8 cellular contexts compared by ENCODE assay signal in genomic region chr3:58306662-58307286, GRCh38. TPM values are rescaled to one million over a fixed set of nuclear protein-coding genes. Genes with fewer than 3 reads are reported as not detected.
DNase-seq lines count a peak whose midpoint lies in the region; ATAC-seq, FAIRE-seq and TF ChIP-seq lines count a peak whose summit lies in the region.

No MANE protein-coding gene starts in this region.

- H2AFZ ChIP-seq in GM12878 (ENCODE audit: control insufficient read depth, low read depth, low read length): peak overlapping the region; percentile 95

- WGBS in GM12878 (ENCODE audit: insufficient coverage, insufficient replicate concordance, low lambda C conversion rate, missing lambda C conversion rate): 1% methylated on average over 19 of the region's 19 CpGs
- 0 to 1% (median 1%) methylated on average over 19 of the region's 19 CpGs for WGBS in spleen, 5 donors

- peak overlapping the region; percentile 94 for H3K27ac ChIP-seq in RWPE1
- peak overlapping the region; percentile 94 for H3K27ac ChIP-seq in GM12878 (ENCODE audit: control insufficient read depth, insufficient read depth)
- peak overlapping the region; percentile 96 to 99 (median 97) for H3K27ac ChIP-seq in spleen

- H3K27me3 ChIP-seq in GM06990 (replicated peaks; ENCODE audit: control insufficient read depth, insufficient read depth, low read length) (no peaks in the 10 kb centered on the region), GM12878 (replicated peaks in 1 of 2; ENCODE audit: control insufficient read depth in 2 of 2, insufficient read depth in 2 of 2, low read length in 1 of 2) (no peaks in the 10 kb centered on the region), spleen (replicated peaks in 1 of 7) (no peaks in the 10 kb centered on the region)

- RAD21 ChIA-PET in GM12878 (lab: Charles Lee; ENCODE audit: unreplicated experiment): interaction anchor here (0.6 to 4.2 kb wide), 43 partner anchors 9 to 324 kb away, joined by 3 to 47 read pairs (median 6); partner anchors contain the start of genes ABHD6, FLNB, KCTD6 and PXK

- H3K36me3 ChIP-seq in GM06990 (ENCODE audit: control insufficient read depth, insufficient read depth, low read length): peaks cover 5% of the 10 kb centered on the region
- peaks cover 2 to 13% of the 10 kb centered on the region in 2 experiments for H3K36me3 ChIP-seq in GM12878 (ENCODE audit: control insufficient read depth in 2 of 2, insufficient read depth in 2 of 2, low read length in 1 of 2)
- peaks cover 6 to 31% (median 18%) of the 10 kb centered on the region in 6 donors for H3K36me3 ChIP-seq in spleen

- FAIRE-seq in GM12878 (lab: Jason Lieb, UNC): no peak

- TSS peak; percentile 77 for BruUV-seq in GM12878 (replicated peaks; lab: Mats Ljungman, UMichigan)

- no peaks in the 10 kb centered on the region; the same call in 2 of the 3 replicates for H3K9me3 ChIP-seq in GM12878 (replicated peaks; ENCODE audit: control insufficient read depth, insufficient read depth, low read length)
- H3K9me3 ChIP-seq in spleen: peaks cover 0 to 8% (median 3%) of the 10 kb centered on the region in 8 donors

- H4K20me1 ChIP-seq in GM12878 (ENCODE audit: control insufficient read depth, insufficient read depth): no peaks in the 10 kb centered on the region

- TF ChIP-seq CTCF in GM06990 (IDR thresholded peaks at IDR 0.05; ENCODE audit: insufficient read depth, low read length, poor library complexity, severe bottlenecking) (no peak), RWPE1 (conservative IDR thresholded peaks at IDR 0.05; ENCODE audit: low read depth) (no peak), GM12878 (IDR thresholded peaks at IDR 0.05 in 2 of 3, conservative IDR thresholded peaks at IDR 0.05 in 1 of 3; ENCODE audit: control insufficient read depth in 2 of 3, extremely low read depth in 1 of 3, insufficient read depth in 1 of 3, low read depth in 3 of 3, low read length in 3 of 3) (0 out of 6 replicates have a peak, but pooled peaks of 2 of the 3 experiments have one; percentile 2 to 16), spleen (IDR thresholded peaks at IDR 0.05 in 8 of 11, conservative IDR thresholded peaks at IDR 0.05 in 3 of 11) (peak in 2 of 11 experiments; percentile 15 to 20)

- no peak for TF ChIP-seq POLR2A in GM12878 (IDR thresholded peaks at IDR 0.05; ENCODE audit: low read depth, low read length)
- TF ChIP-seq POLR2A in spleen (IDR thresholded peaks at IDR 0.05): no peak
- TF ChIP-seq POLR2A in GM18505 (IDR thresholded peaks at IDR 0.05; ENCODE audit: borderline replicate concordance, extremely low read depth, insufficient read depth, insufficient read length): no peak

- TF ChIP-seq RAD21 in GM12878 (IDR thresholded peaks at IDR 0.05; ENCODE audit: insufficient read depth, low read depth, low read length): no peak

- intact Hi-C loops in GM12878 (cut with micrococcal nuclease; ENCODE audit: unreplicated experiment): loop anchor here (1.0 to 10.0 kb wide), 5 partner anchors 106 to 326 kb away; partner anchors contain the start of genes FLNB and KCTD6
- intact Hi-C loops in spleen (cut with DNase I; ENCODE audit: low total_unique reads): loop anchor here (10.0 kb wide), 1 partner anchor 302 kb away; the partner anchor contains the start of gene FLNB

- peak overlapping the region; percentile 84 for H3K9ac ChIP-seq in GM12878 (ENCODE audit: control insufficient read depth, insufficient read depth, low read length)

- CTCF ChIA-PET in RWPE1 (lab: Yijun Ruan, JAX) (interaction anchor here (0.6 to 2.5 kb wide), 14 partner anchors 11 to 194 kb away, joined by 3 to 8 read pairs (median 4); no protein-coding TSS in a partner anchor), GM12878 (lab: Yijun Ruan, JAX) (interaction anchor here (0.6 to 15.5 kb wide), 92 partner anchors 9 to 439 kb away, joined by 3 to 503 read pairs (median 5); partner anchors contain the start of genes ABHD6, ACOX2, KCTD6 and PDHB)

- no peak for TF ChIP-seq EP300 in GM12878 (IDR thresholded peaks at IDR 0.05; ENCODE audit: borderline replicate concordance in 1 of 2, control insufficient read depth in 1 of 2, low read depth in 2 of 2, low read length in 2 of 2)

- POLR2A ChIA-PET in RWPE1 (lab: Yijun Ruan, JAX; ENCODE audit: low non-redundant PET): interaction anchor here (0.8 kb wide), 1 partner anchor 27 kb away, joined by 3 read pairs; no protein-coding TSS in a partner anchor
- POLR2A ChIA-PET in GM12878 (lab: Charles Lee): interaction anchor here (0.6 to 2.1 kb wide), 24 partner anchors 11 to 297 kb away, joined by 3 to 8 read pairs (median 4); partner anchors contain the start of gene PDHB

- H3K4me3 ChIP-seq in GM06990 (replicated peaks; ENCODE audit: low read depth, low read length) (peak overlapping the region; percentile 93), GM12878 (peak overlapping the region; percentile 74), spleen (peak overlapping the region; percentile 57 to 83 (median 72))

- SMC1A ChIA-PET in GM12878 (lab: Charles Lee; ENCODE audit: uncharacterized antibody, unreplicated experiment): interaction anchor here (0.8 to 4.5 kb wide), 34 partner anchors 11 to 324 kb away, joined by 3 to 39 read pairs (median 7); partner anchors contain the start of genes ABHD6, KCTD6 and PDHB

- peaks cover 34% of the 10 kb centered on the region for H3K79me2 ChIP-seq in GM12878 (ENCODE audit: control insufficient read depth, insufficient read depth, low read length)

- H3K4me2 ChIP-seq in GM12878 (ENCODE audit: control insufficient read depth, insufficient read depth): peak overlapping the region; percentile 92

- in situ Hi-C loops in GM12878 (cut with MboI): loop anchor here (5.0 kb wide), 1 partner anchor 321 kb away; no protein-coding TSS in a partner anchor

- peak; percentile 49 for DNase-seq in GM06990 (ENCODE audit: extremely low read depth, insufficient read length)
- peak; percentile 48 for DNase-seq in RWPE1 (ENCODE audit: low spot score)
- no peak for DNase-seq in GM12878 (ENCODE audit: low read depth, low spot score)
- peak; percentile 53 for DNase-seq in iPS-NIHi7 (ENCODE audit: extremely low spot score)
- peak; percentile 85 for DNase-seq in spleen

- H3K4me1 ChIP-seq in GM12878 (ENCODE audit: control insufficient read depth, insufficient read depth, low read length) (0 out of 2 replicates have a peak, but pooled peaks cover 2% of the 10 kb centered on the region), spleen (peaks cover 26 to 43% (median 33%) of the 10 kb centered on the region in 6 donors)

- ATAC-seq in HG02588 (IDR thresholded peaks at IDR 0.05; ENCODE audit: unreplicated experiment): peak; percentile 16
- ATAC-seq in GM12878: peak; percentile 73
- no peak for ATAC-seq in HG03139 (IDR thresholded peaks at IDR 0.05; ENCODE audit: unreplicated experiment)
- ATAC-seq in GM18505 (IDR thresholded peaks at IDR 0.05; ENCODE audit: unreplicated experiment): no peak

RNA-seq across cellular contexts. Expression of gene HTD2, which starts 0.5 kb away (rescaled TPM):
- total RNA-seq in GM12878 (2013; cell fraction: nucleolus; rRNA removed): 6.4 and 9.0 TPM in 2 replicates
- total RNA-seq in GM12878 (2014; rRNA removed) (5.8 and 6.8 TPM in 2 replicates), GM12878 (2014; rRNA removed; fragmentation: Illumina TruSeq; extraction: Trizol) (5.0 and 5.9 TPM in 2 replicates), GM12878 (2021) (7.1 and 7.2 TPM in 2 replicates), spleen (10 to 100 TPM in 3 of 7 donors, 1 to 10 TPM in 4; 6.4 to 20.0 (median 8.7) TPM)
- 3.9 TPM for polyA plus RNA-seq in GM12878 (2011; ENCODE audit: low read depth)
- polyA plus RNA-seq in GM12878 (2011; rRNA removed) (10.5 and 11.7 TPM in 2 replicates), GM12878 (2014; fragmentation: Illumina TruSeq; extraction: Trizol) (6.0 and 7.7 TPM in 2 replicates), GM12878 (2014; fragmentation: Nextera tagmentation; extraction: Ambion mirVana) (10 to 100 TPM; 13.5 to 15.9 TPM), GM12878 (2014; rRNA removed) (5.1 and 8.5 TPM in 2 replicates), GM12878 (2016; fragmentation: Nextera tagmentation; extraction: Ambion mirVana) (10 to 100 TPM; 24.1 to 24.7 TPM), spleen (1 to 10 TPM; 2.3 to 5.6 (median 3.6) TPM)
- polyA plus RNA-seq in GM12878 (2011; cell fraction: cytosol; rRNA removed): 5.0 and 8.9 TPM in 2 replicates
- 2.7 and 3.3 TPM in 2 replicates for polyA plus RNA-seq in GM12878 (2011; cell fraction: nucleus; rRNA removed)
- polyA plus RNA-seq in GM12878 (2012): 3.7 and 4.2 TPM in 2 replicates
- polyA minus RNA-seq in GM12878 (2011; rRNA and poly(A)+ RNA removed): 5.4 and 6.1 TPM in 2 replicates
- 2.7 and 3.1 TPM in 2 replicates for polyA minus RNA-seq in GM12878 (2011; cell fraction: cytosol; rRNA and poly(A)+ RNA removed)
- 0.77 and 0.97 TPM in 2 replicates for polyA minus RNA-seq in GM12878 (2011; cell fraction: nucleus; rRNA and poly(A)+ RNA removed)

RNA-seq across cellular contexts. Expression of gene RPP14, which starts 0.7 kb away (rescaled TPM):
- 19.5 and 21.7 TPM in 2 replicates for total RNA-seq in GM12878 (2013; cell fraction: nucleolus; rRNA removed)
- total RNA-seq in GM12878 (2014; rRNA removed) (9.3 and 12.6 TPM in 2 replicates), GM12878 (2014; rRNA removed; fragmentation: Illumina TruSeq; extraction: Trizol) (16.8 and 17.2 TPM in 2 replicates), GM12878 (2021) (12.2 and 14.5 TPM in 2 replicates), spleen (10 to 100 TPM; 13.3 to 21.3 (median 16.1) TPM)
- polyA plus RNA-seq in GM12878 (2011; ENCODE audit: low read depth): 6.3 TPM
- polyA plus RNA-seq in GM12878 (2011; rRNA removed) (21.2 and 23.5 TPM in 2 replicates), GM12878 (2014; fragmentation: Illumina TruSeq; extraction: Trizol) (11.7 and 15.1 TPM in 2 replicates), GM12878 (2014; fragmentation: Nextera tagmentation; extraction: Ambion mirVana) (10 to 100 TPM in 1 of 2 experiments, 1 to 10 TPM in 1; 9.1 to 16.3 TPM), GM12878 (2014; rRNA removed) (12.4 and 14.9 TPM in 2 replicates), GM12878 (2016; fragmentation: Nextera tagmentation; extraction: Ambion mirVana) (10 to 100 TPM; 13.1 to 14.0 TPM), spleen (10 to 100 TPM in 1 of 3 donors, 1 to 10 TPM in 2; 6.2 to 12.2 (median 7.1) TPM)
- polyA plus RNA-seq in GM12878 (2011; cell fraction: cytosol; rRNA removed): 9.1 and 10.4 TPM in 2 replicates
- 5.2 and 8.3 TPM in 2 replicates for polyA plus RNA-seq in GM12878 (2011; cell fraction: nucleus; rRNA removed)
- 7.3 and 9.0 TPM in 2 replicates for polyA plus RNA-seq in GM12878 (2012)
- 11.8 and 19.0 TPM in 2 replicates for polyA minus RNA-seq in GM12878 (2011; rRNA and poly(A)+ RNA removed)
- polyA minus RNA-seq in GM12878 (2011; cell fraction: cytosol; rRNA and poly(A)+ RNA removed): 4.7 and 5.5 TPM in 2 replicates
- 4.7 and 8.8 TPM in 2 replicates for polyA minus RNA-seq in GM12878 (2011; cell fraction: nucleus; rRNA and poly(A)+ RNA removed)

RNA-seq across cellular contexts. Expression of gene PXK, which starts 25.9 kb away (rescaled TPM):
- total RNA-seq in GM12878 (2013; cell fraction: nucleolus; rRNA removed): 59.0 and 63.0 TPM in 2 replicates
- total RNA-seq in GM12878 (2014; rRNA removed) (26.5 and 27.2 TPM in 2 replicates), GM12878 (2014; rRNA removed; fragmentation: Illumina TruSeq; extraction: Trizol) (29.3 and 30.3 TPM in 2 replicates), GM12878 (2021) (25.8 and 27.9 TPM in 2 replicates), spleen (10 to 100 TPM; 39.4 to 80.9 (median 56.5) TPM)
- polyA plus RNA-seq in GM12878 (2011; ENCODE audit: low read depth): 13.2 TPM
- polyA plus RNA-seq in GM12878 (2011; rRNA removed) (18.9 and 19.1 TPM in 2 replicates), GM12878 (2014; fragmentation: Illumina TruSeq; extraction: Trizol) (34.6 and 38.0 TPM in 2 replicates), GM12878 (2014; fragmentation: Nextera tagmentation; extraction: Ambion mirVana) (10 to 100 TPM in 1 of 2 experiments, 1 to 10 TPM in 1; 8.4 to 10.5 TPM), GM12878 (2014; rRNA removed) (25.7 and 27.3 TPM in 2 replicates), GM12878 (2016; fragmentation: Nextera tagmentation; extraction: Ambion mirVana) (10 to 100 TPM; 30.4 to 34.0 TPM), spleen (10 to 100 TPM; 19.3 to 25.3 (median 19.9) TPM)
- polyA plus RNA-seq in GM12878 (2011; cell fraction: cytosol; rRNA removed): 15.0 and 17.2 TPM in 2 replicates
- polyA plus RNA-seq in GM12878 (2011; cell fraction: nucleus; rRNA removed): 20.8 and 23.5 TPM in 2 replicates
- 9.9 and 13.8 TPM in 2 replicates for polyA plus RNA-seq in GM12878 (2012)
- 16.3 and 20.0 TPM in 2 replicates for polyA minus RNA-seq in GM12878 (2011; rRNA and poly(A)+ RNA removed)
- polyA minus RNA-seq in GM12878 (2011; cell fraction: cytosol; rRNA and poly(A)+ RNA removed): 6.9 and 10.7 TPM in 2 replicates
- polyA minus RNA-seq in GM12878 (2011; cell fraction: nucleus; rRNA and poly(A)+ RNA removed): 13.2 and 18.1 TPM in 2 replicates

Comparison
In these comparisons a context has a peak if more than half of its experiments do, and no peak if none do; other contexts are left out.
1. CTCF ChIP-seq: peak in GM12878 (2 of 3); none in GM06990 (single experiment) and RWPE1 (single experiment).
2. ATAC-seq: peak in HG02588 (single experiment) and GM12878 (single experiment); none in HG03139 (single experiment) and GM18505 (single experiment).
3. Peak in every context shown above with its lines, with median percentiles within 50 percentile points of each other: H3K4me3 ChIP-seq and H3K27ac ChIP-seq.